Comparison of ENCODE assay signal across 22 cellular contexts in the genomic region with DNA sequence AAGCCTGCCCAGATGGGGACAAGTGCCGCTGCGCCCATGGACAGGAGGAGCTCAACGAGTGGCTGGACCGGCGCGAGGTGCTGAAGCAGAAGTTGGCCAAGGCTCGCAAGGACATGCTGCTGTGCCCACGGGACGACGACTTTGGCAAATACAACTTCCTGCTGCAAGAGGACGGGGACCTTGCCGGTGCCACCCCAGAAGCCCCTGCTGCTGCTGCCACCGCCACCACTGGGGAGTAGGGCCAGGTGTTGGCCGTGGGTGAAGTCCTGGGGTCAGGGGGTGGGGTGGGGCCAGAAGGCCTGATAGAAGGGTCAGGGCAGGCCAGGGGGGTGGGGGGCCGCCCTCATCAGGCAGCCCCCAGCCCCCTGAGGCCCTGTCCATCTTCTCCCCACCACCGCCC. TPM values are rescaled to one million over a fixed set of nuclear protein-coding genes. Genes with fewer than 3 reads are reported as not detected.
DNase-seq lines count a peak whose midpoint lies in the region; ATAC-seq and TF ChIP-seq lines count a peak whose summit lies in the region.
"Had no signal": no experiment of that assay in that cellular context is flagged by ENCODE, and none has a peak within 500 bp of the region (broad histone marks: within the 10 kb centered on the region; RNA-seq: fewer than 3 reads in every experiment).

No MANE protein-coding gene starts in this region.

- intact Hi-C loops in mucosa of descending colon (cut with DNase I, micrococcal nuclease), result no loop called here

- no peaks in the 10 kb centered on the region for H3K9me3 Mint-ChIP-seq in stimulated activated naive CD8-positive, alpha-beta T cell treated with anti-CD3 and anti-CD28 coated beads, Interleukin-15, amount 100 ng/mL, for 72 hours
- no peaks in the 10 kb centered on the region for H3K9me3 Mint-ChIP-seq in stimulated activated memory B cell treated with anti-CD40 and anti-IgM and Interleukin-4, amounts not matched to agents 10 μg/mL and 1 μg/mL and 100 μg/mL, for 72 hours
- H3K9me3 Mint-ChIP-seq: CD4-positive, alpha-beta T cell; CD8-positive, alpha-beta T cell had no signal

- ATAC-seq in stimulated activated naive CD8-positive, alpha-beta T cell treated with anti-CD3 and anti-CD28 coated beads, Interleukin-15, amount 100 ng/mL, for 72 hours, result peak; percentile 44
- no peak for ATAC-seq in stimulated activated naive CD8-positive, alpha-beta T cell treated with anti-CD3 and anti-CD28 coated beads, Interleukin-15, Interleukin-2, amounts not matched to agents 100 U/mL and 50 U/mL, for 24 hours
- ATAC-seq in RWPE2 (ENCODE audit: low read depth) (no peak), mucosa of descending colon (no peak)
- ATAC-seq in stimulated activated memory B cell treated with anti-CD40 and anti-IgM and Interleukin-4, amounts not matched to agents 10 μg/mL and 1 μg/mL and 100 μg/mL, for 72 hours, result peak; percentile 25
- ATAC-seq: CD8-positive, alpha-beta T cell; GM12878 had no signal

- no peak overlapping the region for H3K27ac Mint-ChIP-seq in stimulated activated naive CD8-positive, alpha-beta T cell treated with anti-CD3 and anti-CD28 coated beads, Interleukin-15, amount 100 ng/mL, for 72 hours
- no peak overlapping the region for H3K27ac Mint-ChIP-seq in stimulated activated memory B cell treated with anti-CD40 and anti-IgM and Interleukin-4, amounts not matched to agents 10 μg/mL and 1 μg/mL and 100 μg/mL, for 72 hours
- H3K27ac Mint-ChIP-seq: B cell; CD4-positive, alpha-beta T cell; CD8-positive, alpha-beta T cell had no signal

- H3K27ac ChIP-seq in RWPE2 (ENCODE audit: poor library complexity, severe bottlenecking), result no peak overlapping the region
- H3K27ac ChIP-seq: 22Rv1; A549; BLaER1 treated with 17β-estradiol and CSF1 and Interleukin-3, amounts not matched to agents 10 nM and 100 nM; C4-2B had no signal

- H3K4me3 Mint-ChIP-seq in stimulated activated naive CD8-positive, alpha-beta T cell treated with anti-CD3 and anti-CD28 coated beads, Interleukin-15, amount 100 ng/mL, for 72 hours, result no peak overlapping the region
- no peak overlapping the region for H3K4me3 Mint-ChIP-seq in stimulated activated memory B cell treated with anti-CD40 and anti-IgM and Interleukin-4, amounts not matched to agents 10 μg/mL and 1 μg/mL and 100 μg/mL, for 72 hours
- H3K4me3 Mint-ChIP-seq: B cell; CD4-positive, alpha-beta T cell; CD8-positive, alpha-beta T cell had no signal

- H3K4me1 Mint-ChIP-seq in stimulated activated naive CD8-positive, alpha-beta T cell treated with anti-CD3 and anti-CD28 coated beads, Interleukin-15, amount 100 ng/mL, for 72 hours, result no peaks in the 10 kb centered on the region
- no peaks in the 10 kb centered on the region for H3K4me1 Mint-ChIP-seq in stimulated activated memory B cell treated with anti-CD40 and anti-IgM and Interleukin-4, amounts not matched to agents 10 μg/mL and 1 μg/mL and 100 μg/mL, for 72 hours
- H3K4me1 Mint-ChIP-seq: B cell had no signal

- peaks cover 65% of the 10 kb centered on the region for H3K36me3 Mint-ChIP-seq in stimulated activated memory B cell treated with anti-CD40 and anti-IgM and Interleukin-4, amounts not matched to agents 10 μg/mL and 1 μg/mL and 100 μg/mL, for 72 hours

- no peak overlapping the region for H3K4me3 ChIP-seq in RWPE2 (ENCODE audit: severe bottlenecking)
- H3K4me3 ChIP-seq in mucosa of descending colon, result no peak overlapping the region
- H3K4me3 ChIP-seq: A549; BLaER1 treated with 17β-estradiol and CSF1 and Interleukin-3, amounts not matched to agents 10 nM and 100 nM; GM12878 had no signal

- H3K27me3 ChIP-seq in RWPE2 (ENCODE audit: insufficient read depth, poor library complexity, severe bottlenecking), result no peaks in the 10 kb centered on the region
- H3K27me3 ChIP-seq: BLaER1 treated with 17β-estradiol and CSF1 and Interleukin-3, amounts not matched to agents 10 nM and 100 nM had no signal

- H3K4me1 ChIP-seq in RWPE2 (ENCODE audit: insufficient read depth, poor library complexity, severe bottlenecking) (no peaks in the 10 kb centered on the region), mucosa of descending colon (ENCODE audit: low read depth) (no peaks in the 10 kb centered on the region)
- H3K4me1 ChIP-seq: BLaER1 treated with 17β-estradiol and CSF1 and Interleukin-3, amounts not matched to agents 10 nM and 100 nM had no signal

- H3K9me3 ChIP-seq in RWPE2 (ENCODE audit: severe bottlenecking) (no peaks in the 10 kb centered on the region), mucosa of descending colon (no peaks in the 10 kb centered on the region)
- H3K9me3 ChIP-seq: A549; BLaER1 treated with 17β-estradiol and CSF1 and Interleukin-3, amounts not matched to agents 10 nM and 100 nM had no signal

- no peak for DNase-seq in stimulated activated naive CD8-positive, alpha-beta T cell treated with anti-CD3 and anti-CD28 coated beads, Interleukin-15, amount 100 ng/mL, for 72 hours
- no peak for DNase-seq in stimulated activated naive CD8-positive, alpha-beta T cell treated with anti-CD3 and anti-CD28 coated beads, Interleukin-15, Interleukin-2, amounts not matched to agents 100 U/mL and 50 U/mL, for 24 hours
- peak; percentile 49 for DNase-seq in RWPE2 (ENCODE audit: low spot score)
- DNase-seq in stimulated activated CD4-positive, alpha-beta T cell treated with anti-CD3 and anti-CD28 coated beads, Interleukin-12 subunit alpha, Interleukin-12 subunit beta, amount 100 ng/mL, for 4 hours, result no peak
- no peak for DNase-seq in mucosa of descending colon
- DNase-seq: AML-193; CD4-positive, alpha-beta T cell; CD8-positive, alpha-beta T cell; DMS 273 treated with DMSO at 0.1 percent for 48 hours; DMS153; DMS53; DMS79; DND-41; EL; GDM1 had no signal

- peaks cover 25% of the 10 kb centered on the region for H3K36me3 ChIP-seq in RWPE2 (ENCODE audit: low read depth)
- H3K36me3 ChIP-seq in mucosa of descending colon (ENCODE audit: low read depth), result peaks cover 6% of the 10 kb centered on the region

- TF ChIP-seq CTCF in RWPE2 (IDR thresholded peaks at IDR 0.05; ENCODE audit: poor library complexity, severe bottlenecking) (no peak), mucosa of descending colon (IDR thresholded peaks at IDR 0.05) (no peak)

- no peaks in the 10 kb centered on the region for H3K27me3 Mint-ChIP-seq in stimulated activated naive CD8-positive, alpha-beta T cell treated with anti-CD3 and anti-CD28 coated beads, Interleukin-15, amount 100 ng/mL, for 72 hours
- H3K27me3 Mint-ChIP-seq in stimulated activated memory B cell treated with anti-CD40 and anti-IgM and Interleukin-4, amounts not matched to agents 10 μg/mL and 1 μg/mL and 100 μg/mL, for 72 hours, result no peaks in the 10 kb centered on the region
- H3K27me3 Mint-ChIP-seq: B cell; CD4-positive, alpha-beta T cell had no signal

RNA-seq across cellular contexts. Expression of gene TEF, which starts 24.6 kb away (rescaled TPM):
- 10 to 100 TPM; 17.6 to 29.3 (median 28.6) TPM for total RNA-seq in mucosa of descending colon

RNA-seq across cellular contexts. Expression of gene ZC3H7B, which starts 55.9 kb away (rescaled TPM):
- 10 to 100 TPM; 37.8 to 57.5 (median 39.3) TPM for total RNA-seq in mucosa of descending colon

Comparison
In these comparisons a context has a peak if more than half of its experiments do, and no peak if none do; other contexts are left out.
1. ATAC-seq: peak in stimulated activated naive CD8-positive, alpha-beta T cell treated with anti-CD3 and anti-CD28 coated beads, Interleukin-15, amount 100 ng/mL, for 72 hours (single experiment) and stimulated activated memory B cell treated with anti-CD40 and anti-IgM and Interleukin-4, amounts not matched to agents 10 μg/mL and 1 μg/mL and 100 μg/mL, for 72 hours (single experiment); none in stimulated activated naive CD8-positive, alpha-beta T cell treated with anti-CD3 and anti-CD28 coated beads, Interleukin-15, Interleukin-2, amounts not matched to agents 100 U/mL and 50 U/mL, for 24 hours (single experiment), RWPE2 (single experiment) and mucosa of descending colon (single experiment).